Comparison of ENCODE assay signal across 8 cellular contexts in the genomic region with DNA sequence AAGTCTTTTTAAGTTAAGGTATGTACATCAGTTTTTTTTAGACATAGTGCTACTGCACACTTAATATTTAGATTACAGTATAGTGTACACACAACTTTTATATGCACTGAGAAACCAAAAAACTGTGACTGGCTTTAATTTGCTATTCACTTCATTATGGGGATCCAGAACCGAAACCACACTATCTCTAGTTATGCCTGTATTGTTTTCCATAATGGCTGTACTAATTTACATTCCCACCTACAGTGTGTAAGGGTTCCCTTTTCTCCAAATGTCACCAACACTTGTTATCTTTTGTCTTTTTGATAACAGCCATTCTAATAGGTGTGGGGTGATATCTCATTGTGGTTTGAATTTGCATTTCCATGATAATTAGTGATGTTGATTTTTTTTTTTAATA.
"Had no signal": no experiment of that assay in that cellular context is flagged by ENCODE, and none has a peak within 500 bp of the region (broad histone marks: within the 10 kb centered on the region; RNA-seq: fewer than 3 reads in every experiment).

No MANE protein-coding gene starts in this region.

- DNase-seq: IMR-90, KBM-7, KG1 had no signal

- H3K9ac ChIP-seq: KMS-11 had no signal

- H3K4me3 Mint-ChIP-seq: IgD-negative memory B cell had no signal

- H3K9me3 Mint-ChIP-seq: IgD-negative memory B cell had no signal

- ATAC-seq: K562 had no signal

- H3K27ac Mint-ChIP-seq: IgD-negative memory B cell had no signal

- H3K27ac ChIP-seq: HL-60, KMS-11 had no signal

- H3K4me3 ChIP-seq: K562 had no signal

- FAIRE-seq: HTR-8/SVneo, K562 had no signal

- H3K4me2 ChIP-seq: KMS-11 had no signal
